ENCODE assay signal across 11 cellular contexts in the genomic region with DNA sequence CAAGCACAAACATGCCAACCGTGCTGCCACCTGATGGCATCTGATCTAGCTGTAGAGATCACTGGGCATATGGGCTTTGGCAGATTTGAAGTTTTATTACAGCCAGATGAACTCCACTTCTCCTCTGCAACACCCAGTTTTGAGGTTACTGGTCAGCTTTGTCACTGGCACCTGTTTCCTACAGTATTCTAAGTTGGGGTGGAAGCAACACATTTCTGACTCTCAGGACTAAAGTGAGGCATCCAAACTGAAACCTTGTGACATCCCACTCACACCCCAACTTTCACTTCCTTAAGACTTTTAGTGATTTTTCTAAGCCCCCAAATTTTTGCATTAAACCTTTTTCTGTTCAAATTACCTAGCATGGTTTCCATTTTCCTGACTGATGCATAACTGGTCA.
DNase-seq lines count a peak whose midpoint lies in the region; ATAC-seq and TF ChIP-seq lines count a peak whose summit lies in the region.
"Had no signal": no experiment of that assay in that cellular context is flagged by ENCODE, and none has a peak within 500 bp of the region (broad histone marks: within the 10 kb centered on the region; RNA-seq: fewer than 3 reads in every experiment).

No MANE protein-coding gene starts in this region.

- peak; percentile 7 for DNase-seq in GM10266 (ENCODE audit: extremely low spot score)
- no peak for DNase-seq in NCI-H1694 (lab: John Stamatoyannopoulos, UW)
- no peak for DNase-seq in OCI-M1 (lab: John Stamatoyannopoulos, UW)
- no peak for DNase-seq in T-helper 9 cell
- no peak for DNase-seq in inferior parietal cortex (ENCODE audit: extremely low spot score)
- DNase-seq: activated naive CD8-positive, alpha-beta T cell treated with anti-CD3 and anti-CD28 coated beads for 36 hours; mucosa of descending colon; NCI-H1417 had no signal

- TF ChIP-seq CTCF in GM10266 (IDR thresholded peaks at IDR 0.05; ENCODE audit: control insufficient read depth, insufficient read depth, low read depth, missing control alignments) = no peak

- ATAC-seq in GM19328 (IDR thresholded peaks at IDR 0.05; ENCODE audit: unreplicated experiment) (peak; percentile 87), HG02642 (IDR thresholded peaks at IDR 0.05; ENCODE audit: poor library complexity, unreplicated experiment) (peak; percentile 87), HG03432 (IDR thresholded peaks at IDR 0.05; ENCODE audit: unreplicated experiment) (peak; percentile 90)
- ATAC-seq: mucosa of descending colon had no signal
